ENCODE assay signal across 16 cellular contexts in genomic region chr2:1940660-1941059, GRCh38.
DNase-seq lines count a peak whose midpoint lies in the region; ATAC-seq, FAIRE-seq and TF ChIP-seq lines count a peak whose summit lies in the region.
"Had no signal": no experiment of that assay in that cellular context is flagged by ENCODE, and none has a peak within 500 bp of the region (broad histone marks: within the 10 kb centered on the region; RNA-seq: fewer than 3 reads in every experiment).

No MANE protein-coding gene starts in this region.

- H3K4me3 ChIP-seq in astrocyte (ENCODE audit: insufficient read depth, low read depth, low read length): no peak overlapping the region
- H3K4me3 ChIP-seq in upper lobe of right lung: no peak overlapping the region
- H3K4me3 ChIP-seq in vagina: no peak overlapping the region
- H3K4me3 ChIP-seq: suprapubic skin had no signal

- H3K79me2 ChIP-seq in astrocyte (ENCODE audit: insufficient read depth, low read length): no peaks in the 10 kb centered on the region

- no peaks in the 10 kb centered on the region for H3K36me3 ChIP-seq in astrocyte (ENCODE audit: insufficient read depth, low read length)
- no peaks in the 10 kb centered on the region for H3K36me3 ChIP-seq in upper lobe of right lung
- no peaks in the 10 kb centered on the region for H3K36me3 ChIP-seq in vagina
- H3K36me3 ChIP-seq: suprapubic skin had no signal

- no peak for TF ChIP-seq POLR2A in vagina (IDR thresholded peaks at IDR 0.05)

- TF ChIP-seq CTCF in astrocyte (IDR thresholded peaks at IDR 0.05; ENCODE audit: insufficient read depth, low read depth, low read length) (no peak), upper lobe of right lung (IDR thresholded peaks at IDR 0.05) (no peak), vagina (IDR thresholded peaks at IDR 0.05) (no peak)

- FAIRE-seq in astrocyte (lab: Jason Lieb, UNC): no peak

- no peak overlapping the region for H2AFZ ChIP-seq in astrocyte (ENCODE audit: low read depth, low read length)

- H3K9me3 ChIP-seq in astrocyte (ENCODE audit: insufficient read depth, low read depth, low read length) (no peaks in the 10 kb centered on the region), upper lobe of right lung (no peaks in the 10 kb centered on the region), vagina (no peaks in the 10 kb centered on the region)
- H3K9me3 ChIP-seq: suprapubic skin had no signal

- no peak overlapping the region for H3K9ac ChIP-seq in astrocyte (ENCODE audit: low read length)

- H3K4me1 ChIP-seq in astrocyte (ENCODE audit: insufficient read depth, low read length) (no peaks in the 10 kb centered on the region), upper lobe of right lung (no peaks in the 10 kb centered on the region), vagina (no peaks in the 10 kb centered on the region)
- H3K4me1 ChIP-seq: suprapubic skin had no signal

- H3K27ac ChIP-seq in astrocyte (ENCODE audit: low read depth, low read length): no peak overlapping the region
- H3K27ac ChIP-seq in upper lobe of right lung: no peak overlapping the region
- H3K27ac ChIP-seq in vagina: no peak overlapping the region
- H3K27ac ChIP-seq: suprapubic skin had no signal

- intact Hi-C loops in Right ventricle myocardium superior (cut with DNase I): no loop called here
- intact Hi-C loops in cardiac septum (cut with DNase I): no loop called here
- intact Hi-C loops in upper lobe of right lung (cut with DNase I): no loop called here
- intact Hi-C loops in vagina (cut with DNase I): no loop called here

- no peak overlapping the region for H3K4me3 Mint-ChIP-seq in astrocyte (ENCODE audit: unreplicated experiment)
- H3K4me3 Mint-ChIP-seq: activated naive CD8-positive, alpha-beta T cell; T-helper 17 cell had no signal

- H4K20me1 ChIP-seq in astrocyte (ENCODE audit: insufficient read depth, low read length): no peaks in the 10 kb centered on the region

- no peaks in the 10 kb centered on the region for H3K36me3 Mint-ChIP-seq in astrocyte (ENCODE audit: low read depth, unreplicated experiment)
- H3K36me3 Mint-ChIP-seq: activated naive CD8-positive, alpha-beta T cell had no signal

- no peak overlapping the region for H3K27ac Mint-ChIP-seq in astrocyte (ENCODE audit: unreplicated experiment)
- H3K27ac Mint-ChIP-seq: activated naive CD8-positive, alpha-beta T cell; T-helper 17 cell had no signal

- H3K27me3 ChIP-seq in astrocyte (ENCODE audit: insufficient read depth, low read length) (no peaks in the 10 kb centered on the region), upper lobe of right lung (no peaks in the 10 kb centered on the region), vagina (no peaks in the 10 kb centered on the region)

- peaks cover 9% of the 10 kb centered on the region for H3K27me3 Mint-ChIP-seq in astrocyte (ENCODE audit: low read depth, unreplicated experiment)

- H3K4me2 ChIP-seq in astrocyte (ENCODE audit: low read length): no peak overlapping the region

- DNase-seq in Right ventricle myocardium superior (peak; percentile 74), cardiac septum (ENCODE audit: low spot score) (no peak), astrocyte (ENCODE audit: low read depth) (peak; percentile 42), hypothalamus (lab: John Stamatoyannopoulos, UW) (peak in 29 of 51 donors; percentile 7 to 67 (median 27)), upper lobe of right lung (peak; percentile 74), vagina (ENCODE audit: extremely low spot score in 2 of 2) (no peak)
- DNase-seq in stimulated activated CD4-positive, alpha-beta T cell treated with anti-CD3 and anti-CD28 coated beads, Interleukin-2, amount 100 ng/mL, for 48 hours: no peak
- DNase-seq: central memory CD4-positive, alpha-beta T cell; Karpas-422; mesendoderm; occipital lobe; PC-3; T-helper 17 cell had no signal

- ATAC-seq in Right ventricle myocardium superior (ENCODE audit: poor library complexity): peak; percentile 69
- ATAC-seq in upper lobe of right lung: no peak
- ATAC-seq in GM19324 (IDR thresholded peaks at IDR 0.05; ENCODE audit: low FRiP score, unreplicated experiment): no peak
- ATAC-seq: PC-3, T-helper 17 cell had no signal

- H3K4me1 Mint-ChIP-seq in astrocyte (ENCODE audit: low read depth, unreplicated experiment): peaks cover 5% of the 10 kb centered on the region
- H3K4me1 Mint-ChIP-seq: T-helper 17 cell had no signal

- peaks cover 2% of the 10 kb centered on the region for H3K9me3 Mint-ChIP-seq in astrocyte (ENCODE audit: unreplicated experiment)

Comparison
In these comparisons a context has a peak if more than half of its experiments do, and no peak if none do; other contexts are left out.
1. DNase-seq: peak in Right ventricle myocardium superior (single experiment), astrocyte (single experiment), hypothalamus (29 of 51) and upper lobe of right lung (single experiment); none in cardiac septum (single experiment), stimulated activated CD4-positive, alpha-beta T cell treated with anti-CD3 and anti-CD28 coated beads, Interleukin-2, amount 100 ng/mL, for 48 hours (0 of 2) and vagina (0 of 2).